Comparison of ENCODE assay signal across 19 cellular contexts in the genomic region with DNA sequence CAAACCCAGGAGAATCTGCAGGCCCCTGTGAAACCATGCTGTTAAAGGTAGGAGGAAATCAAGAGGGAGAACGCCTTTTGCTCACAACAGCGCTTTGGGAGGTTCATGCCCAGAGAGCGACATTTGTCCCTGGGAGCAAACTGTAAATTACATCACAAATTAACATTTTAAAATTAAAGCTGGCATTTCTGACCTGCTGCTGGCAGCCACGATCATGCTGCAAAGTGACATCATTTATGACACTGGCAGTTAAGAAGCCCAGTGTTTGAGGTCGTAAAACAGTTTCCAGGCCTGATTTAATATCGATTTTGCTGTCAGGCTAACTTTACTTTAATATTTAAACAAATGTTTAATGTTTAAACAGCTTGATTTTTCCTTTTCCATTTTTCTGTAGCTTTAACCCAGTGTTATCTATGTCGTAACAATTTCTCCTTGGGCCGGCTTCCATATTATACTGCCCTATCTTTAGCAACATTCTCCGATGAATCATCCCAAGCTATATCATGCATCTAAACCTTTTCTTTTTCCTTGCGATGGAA.
DNase-seq lines count a peak whose midpoint lies in the region; ATAC-seq and TF ChIP-seq lines count a peak whose summit lies in the region.
"Had no signal": no experiment of that assay in that cellular context is flagged by ENCODE, and none has a peak within 500 bp of the region (broad histone marks: within the 10 kb centered on the region; RNA-seq: fewer than 3 reads in every experiment).

No MANE protein-coding gene starts in this region.

- no peak overlapping the region for H2BK15ac ChIP-seq in mesendoderm (replicated peaks; ENCODE audit: low read depth)

- CTCF ChIA-PET in CD4-positive, alpha-beta memory T cell (lab: Charles Lee; ENCODE audit: partially characterized antibody): no interaction called here

- DNase-seq in HS-5 (ENCODE audit: low read depth) (peak; percentile 30), SHP77 (lab: John Stamatoyannopoulos, UW) (peak; percentile 70 to 71), hepatocyte (ENCODE audit: low spot score) (peak; percentile 51), left ventricle myocardium superior (no peak), mesendoderm (no peak)
- DNase-seq in CD4-positive, alpha-beta memory T cell: no peak
- DNase-seq: activated CD4-positive, alpha-beta memory T cell treated with anti-CD3 and anti-CD28 coated beads, Interleukin-2, amount 10 ng/mL, durations not matched to agents 7 days and 5 days; activated naive CD4-positive, alpha-beta T cell treated with anti-CD3 and anti-CD28 coated beads, Interleukin-2, amount 50 U/mL, for 16 hours; activated T-cell treated with anti-CD3 and anti-CD28 coated beads, Interleukin-2, amount 50 U/mL, for 4 hours; brain microvascular endothelial cell; esophagus squamous epithelium; glutamatergic neuron; lower lobe of right lung; MM.1S; NCI-H187 treated with DMSO at 0.1 percent for 48 hours; NCI-H510A; SIG-M5; testis had no signal

- H2AFZ ChIP-seq in hepatocyte: no peak overlapping the region

- H3K4me1 ChIP-seq in hepatocyte (ENCODE audit: insufficient read depth) (peaks cover 13% of the 10 kb centered on the region), neutrophil (ENCODE audit: control insufficient read depth in 1 of 2, insufficient read depth in 1 of 2, low read depth in 1 of 2, low read length in 1 of 2) (peaks cover 29 to 34% of the 10 kb centered on the region in 2 experiments), mesendoderm (ENCODE audit: control insufficient read depth, low read depth, low read length) (peaks cover 4% of the 10 kb centered on the region)
- no peaks in the 10 kb centered on the region for H3K4me1 ChIP-seq in CD4-positive, alpha-beta memory T cell (ENCODE audit: insufficient read depth, low read length)
- H3K4me1 ChIP-seq: esophagus squamous epithelium, lower lobe of right lung, testis had no signal

- no peak overlapping the region for H4K5ac ChIP-seq in mesendoderm (ENCODE audit: low read length)

- no peaks in the 10 kb centered on the region for H3K36me3 ChIP-seq in hepatocyte (replicated peaks; ENCODE audit: insufficient read depth, low read depth)
- H3K36me3 ChIP-seq in neutrophil: no peaks in the 10 kb centered on the region
- H3K36me3 ChIP-seq in CD4-positive, alpha-beta memory T cell (ENCODE audit: insufficient read depth, low read length): no peaks in the 10 kb centered on the region
- no peaks in the 10 kb centered on the region for H3K36me3 ChIP-seq in mesendoderm (ENCODE audit: control insufficient read depth, insufficient read depth, low read length)
- H3K36me3 ChIP-seq: brain microvascular endothelial cell, esophagus squamous epithelium, lower lobe of right lung had no signal

- no peak overlapping the region for H3K9ac ChIP-seq in mesendoderm (ENCODE audit: low read length)

- H4K20me1 ChIP-seq in hepatocyte (ENCODE audit: insufficient read depth, poor library complexity, severe bottlenecking): no peaks in the 10 kb centered on the region

- no peaks in the 10 kb centered on the region for H3K9me3 ChIP-seq in hepatocyte (ENCODE audit: low read depth)
- H3K9me3 ChIP-seq in neutrophil: no peaks in the 10 kb centered on the region
- H3K9me3 ChIP-seq in CD4-positive, alpha-beta memory T cell (ENCODE audit: control insufficient read depth in 1 of 2, low read length in 2 of 2): no peaks in the 10 kb centered on the region
- H3K9me3 ChIP-seq: esophagus squamous epithelium, lower lobe of right lung, testis had no signal

- H4K8ac ChIP-seq in mesendoderm (ENCODE audit: low read depth, low read length): no peak overlapping the region

- no peaks in the 10 kb centered on the region for H3K9me2 ChIP-seq in hepatocyte (replicated peaks; ENCODE audit: insufficient read depth)

- H3K18ac ChIP-seq in mesendoderm (ENCODE audit: low read length): no peak overlapping the region

- TF ChIP-seq CTCF in hepatocyte (IDR thresholded peaks at IDR 0.05; ENCODE audit: poor library complexity) (no peak), neutrophil (IDR thresholded peaks at IDR 0.05) (no peak)

- H3K9me3 Mint-ChIP-seq in CD4-positive, alpha-beta memory T cell: peaks cover 0 to 1% (median 0%) of the 10 kb centered on the region in 8 donors
- H3K9me3 Mint-ChIP-seq: activated CD4-positive, alpha-beta memory T cell treated with anti-CD3 and anti-CD28 coated beads, Interleukin-2, amount 10 ng/mL, durations not matched to agents 7 days and 5 days; activated T-cell treated with anti-CD3 and anti-CD28 coated beads, Interleukin-2, amount 50 U/mL, for 4 hours had no signal

- H3K4me1 Mint-ChIP-seq in CD4-positive, alpha-beta memory T cell: no peaks in the 10 kb centered on the region
- H3K4me1 Mint-ChIP-seq: activated CD4-positive, alpha-beta memory T cell treated with anti-CD3 and anti-CD28 coated beads, Interleukin-2, amount 10 ng/mL, durations not matched to agents 7 days and 5 days had no signal

- no peak overlapping the region for H3K56ac ChIP-seq in mesendoderm (ENCODE audit: low read length)

- peak overlapping the region; percentile 94 for H3K27ac ChIP-seq in hepatocyte
- peak overlapping the region; percentile 42 for H3K27ac ChIP-seq in neutrophil
- no peak overlapping the region for H3K27ac ChIP-seq in CD4-positive, alpha-beta memory T cell (ENCODE audit: low read depth, low read length)
- H3K27ac ChIP-seq in mesendoderm (ENCODE audit: low read depth, low read length): no peak overlapping the region
- H3K27ac ChIP-seq: brain microvascular endothelial cell, esophagus squamous epithelium, lower lobe of right lung, testis had no signal

- H3K4me3 ChIP-seq in hepatocyte (no peak overlapping the region), neutrophil (ENCODE audit: low read depth in 1 of 2, low read length in 1 of 2) (no peak overlapping the region), mesendoderm (ENCODE audit: low read length) (no peak overlapping the region)
- no peak overlapping the region for H3K4me3 ChIP-seq in CD4-positive, alpha-beta memory T cell (ENCODE audit: low read length in 2 of 2)
- H3K4me3 ChIP-seq: esophagus squamous epithelium, lower lobe of right lung, testis had no signal

- no peaks in the 10 kb centered on the region for H3K36me3 Mint-ChIP-seq in CD4-positive, alpha-beta memory T cell

- H2BK5ac ChIP-seq in mesendoderm (ENCODE audit: low read length): no peak overlapping the region

- no peak overlapping the region for H3K4me3 Mint-ChIP-seq in CD4-positive, alpha-beta memory T cell
- H3K4me3 Mint-ChIP-seq: activated CD4-positive, alpha-beta memory T cell treated with anti-CD3 and anti-CD28 coated beads, Interleukin-2, amount 10 ng/mL, durations not matched to agents 7 days and 5 days; activated T-cell treated with anti-CD3 and anti-CD28 coated beads, Interleukin-2, amount 50 U/mL, for 4 hours had no signal

- WGBS in hepatocyte (ENCODE audit: low lambda C conversion rate, missing lambda C conversion rate): 57% methylated on average over 10 of the region's 10 CpGs
- no CpG with 5 or more reads among the region's 10 CpGs for WGBS in mesendoderm (ENCODE audit: extremely low coverage, insufficient coverage, low lambda C conversion rate)

- H2AK5ac ChIP-seq in mesendoderm (ENCODE audit: low read length): no peak overlapping the region

- ATAC-seq in left ventricle myocardium superior: no peak
- ATAC-seq: activated T-cell treated with anti-CD3 and anti-CD28 coated beads, Interleukin-2, amount 50 U/mL, for 4 hours; lower lobe of right lung had no signal

- H3K27me3 ChIP-seq in hepatocyte (no peaks in the 10 kb centered on the region), neutrophil (no peaks in the 10 kb centered on the region), mesendoderm (ENCODE audit: insufficient read depth, low read length, poor library complexity) (no peaks in the 10 kb centered on the region)
- no peaks in the 10 kb centered on the region for H3K27me3 ChIP-seq in CD4-positive, alpha-beta memory T cell (ENCODE audit: insufficient read depth, low read length)
- H3K27me3 ChIP-seq: brain microvascular endothelial cell, esophagus squamous epithelium, testis had no signal

- H3K79me1 ChIP-seq in mesendoderm (ENCODE audit: low read length): no peaks in the 10 kb centered on the region

- POLR2A ChIA-PET in CD4-positive, alpha-beta memory T cell (lab: Charles Lee; ENCODE audit: partially characterized antibody): no interaction called here

- H2BK120ac ChIP-seq in mesendoderm (ENCODE audit: low read depth, low read length): no peak overlapping the region

- H3K79me2 ChIP-seq in hepatocyte (no peaks in the 10 kb centered on the region), mesendoderm (ENCODE audit: control insufficient read depth, insufficient read depth, low read length) (no peaks in the 10 kb centered on the region)

- intact Hi-C loops in CD4-positive, alpha-beta memory T cell (cut with micrococcal nuclease): no loop called here
- intact Hi-C loops in left ventricle myocardium superior (cut with micrococcal nuclease): no loop called here

- H3K4me2 ChIP-seq in hepatocyte (peak overlapping the region; percentile 38), mesendoderm (ENCODE audit: low read length) (no peak overlapping the region)

- H3K27ac Mint-ChIP-seq in CD4-positive, alpha-beta memory T cell: no peak overlapping the region
- H3K27ac Mint-ChIP-seq: activated CD4-positive, alpha-beta memory T cell treated with anti-CD3 and anti-CD28 coated beads, Interleukin-2, amount 10 ng/mL, durations not matched to agents 7 days and 5 days had no signal

- no peak overlapping the region for H3K4ac ChIP-seq in mesendoderm (ENCODE audit: low read depth, low read length)

- no peak overlapping the region for H3K23ac ChIP-seq in mesendoderm (ENCODE audit: low read length)

- peaks cover 2 to 5% of the 10 kb centered on the region in 2 donors for H3K27me3 Mint-ChIP-seq in CD4-positive, alpha-beta memory T cell

Comparison
In these comparisons a context has a peak if more than half of its experiments do, and no peak if none do; other contexts are left out.
1. DNase-seq: peak in HS-5 (single experiment), SHP77 (2 of 2) and hepatocyte (single experiment); none in CD4-positive, alpha-beta memory T cell (0 of 5), left ventricle myocardium superior (single experiment) and mesendoderm (single experiment).
2. H3K27ac ChIP-seq: peak in hepatocyte (single experiment) and neutrophil (single experiment); none in CD4-positive, alpha-beta memory T cell (single experiment) and mesendoderm (single experiment).